In genomic region chr17:28046034-28046825, GRCh38 we compare ENCODE assay signal across 1 cellular context.
TF ChIP-seq lines count a peak whose summit lies in the region.

No MANE protein-coding gene starts in this region.

TF ChIP-seq in GM23338, 12 proteins besides CTCF, POLR2A, EP300 and RAD21:
- TF ChIP-seq ZNF462 (CRISPR knock-in tag; IDR thresholded peaks at IDR 0.05), result no peak
- TF ChIP-seq STAT1 (IDR thresholded peaks at IDR 0.05; ENCODE audit: unreplicated experiment), result no peak
- no peak for TF ChIP-seq REST (IDR thresholded peaks at IDR 0.05; ENCODE audit: unreplicated experiment)
- TF ChIP-seq JUNB (IDR thresholded peaks at IDR 0.05; ENCODE audit: unreplicated experiment), result no peak
